ENCODE assay signal across 25 cellular contexts in the genomic region with DNA sequence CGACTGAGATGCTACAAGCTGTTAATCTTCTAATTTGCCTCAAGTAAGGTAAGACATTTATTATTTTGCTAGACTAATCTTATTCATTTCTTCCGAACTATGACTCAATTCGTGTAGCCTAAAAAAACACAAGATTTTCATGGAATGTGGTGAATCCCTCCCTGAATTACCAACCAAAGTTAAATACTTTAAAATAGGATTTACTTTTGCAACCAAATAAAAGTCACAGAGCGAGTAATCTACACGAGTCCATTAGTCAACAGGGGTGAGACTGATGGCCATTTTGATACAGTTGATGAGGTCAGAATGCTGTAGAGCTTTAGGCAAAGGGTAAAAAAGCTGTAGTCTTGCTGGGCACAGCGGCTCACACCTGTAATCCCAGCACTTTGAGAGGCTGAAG. TPM values are rescaled to one million over a fixed set of nuclear protein-coding genes. Genes with fewer than 3 reads are reported as not detected.
"Had no signal": no experiment of that assay in that cellular context is flagged by ENCODE, and none has a peak within 500 bp of the region (broad histone marks: within the 10 kb centered on the region; RNA-seq: fewer than 3 reads in every experiment).

No MANE protein-coding gene starts in this region.

- H3K4me1 Mint-ChIP-seq: activated B cell treated with CpG ODN at 0.5 μM for 24 hours; activated CD4-positive, alpha-beta T cell treated with anti-CD3 and anti-CD28 coated beads for 36 hours; central memory CD8-positive, alpha-beta T cell had no signal

- H3K4me3 ChIP-seq: breast epithelium, left lung, lung, prostate gland, stomach, suprapubic skin, tibial nerve had no signal

- H3K9me3 ChIP-seq: breast epithelium, left lung, prostate gland, stomach, suprapubic skin, tibial nerve had no signal

- H3K4me1 ChIP-seq: breast epithelium, left lung, prostate gland, suprapubic skin had no signal

- H3K36me3 ChIP-seq: breast epithelium, left lung, prostate gland, stomach, suprapubic skin, tibial nerve had no signal

- H3K27ac ChIP-seq: breast epithelium, left lung, prostate gland, suprapubic skin had no signal

- DNase-seq: activated B cell treated with CpG ODN at 0.5 μM for 24 hours; activated CD4-positive, alpha-beta T cell treated with anti-CD3 and anti-CD28 coated beads for 36 hours; activated CD4-positive, alpha-beta T cell treated with anti-CD3 and anti-CD28 coated beads, Interleukin-2, amount 50 U/mL, for 4 hours; activated CD8-positive, alpha-beta memory T cell treated with anti-CD3 and anti-CD28 coated beads for 24 hours; activated CD8-positive, alpha-beta memory T cell treated with anti-CD3 and anti-CD28 coated beads, Interleukin-2, amount 50 U/mL, for 4 hours; activated naive CD4-positive, alpha-beta T cell; activated T-cell treated with anti-CD3 and anti-CD28 coated beads, Interleukin-2, amount 50 U/mL, for 24 hours; amniotic stem cell; effector memory CD4-positive, alpha-beta T cell; foreskin melanocyte; left lung; naive thymus-derived CD4-positive, alpha-beta T cell; right cardiac atrium; stimulated activated CD4-positive, alpha-beta T cell treated with anti-CD3 and anti-CD28 coated beads, Interleukin-12 subunit alpha, Interleukin-12 subunit beta, amount 100 ng/mL, for 4 hours; stimulated activated CD4-positive, alpha-beta T cell treated with anti-CD3 and anti-CD28 coated beads, Interleukin-1b, Interleukin-23, amount 100 ng/mL, for 48 hours; stomach; T-helper 9 cell had no signal

- H3K27me3 ChIP-seq: breast epithelium, left lung, stomach, suprapubic skin, tibial nerve had no signal

- H3K27ac Mint-ChIP-seq: activated B cell treated with CpG ODN at 0.5 μM for 24 hours; activated CD4-positive, alpha-beta T cell treated with anti-CD3 and anti-CD28 coated beads for 36 hours; activated naive CD8-positive, alpha-beta T cell; activated T-cell treated with anti-CD3 and anti-CD28 coated beads, Interleukin-2, amount 50 U/mL, for 24 hours; activated T-helper 2 cell treated with anti-CD3 and anti-CD28 coated beads, Interferon-gamma antibody, Interleukin-2, Interleukin-4, amounts not matched to agents 10 μg/mL and 5 μg/mL and 100 μg/mL, durations not matched to agents 14 hours and 24 hours and 36 hours; naive thymus-derived CD4-positive, alpha-beta T cell had no signal

- H3K27me3 Mint-ChIP-seq: activated CD4-positive, alpha-beta T cell treated with anti-CD3 and anti-CD28 coated beads for 36 hours; activated T-cell treated with anti-CD3 and anti-CD28 coated beads, Interleukin-2, amount 50 U/mL, for 24 hours; central memory CD8-positive, alpha-beta T cell had no signal

- H3K36me3 Mint-ChIP-seq: activated naive CD8-positive, alpha-beta T cell had no signal

- ATAC-seq: activated CD4-positive, alpha-beta T cell treated with anti-CD3 and anti-CD28 coated beads for 36 hours had no signal

- H3K4me3 Mint-ChIP-seq: activated B cell treated with CpG ODN at 0.5 μM for 24 hours; activated CD4-positive, alpha-beta T cell treated with anti-CD3 and anti-CD28 coated beads for 36 hours; activated naive CD8-positive, alpha-beta T cell; activated T-cell treated with anti-CD3 and anti-CD28 coated beads, Interleukin-2, amount 50 U/mL, for 24 hours; central memory CD8-positive, alpha-beta T cell; naive thymus-derived CD4-positive, alpha-beta T cell had no signal

RNA-seq across cellular contexts. Expression of gene BNC2, which starts 13.1 kb away (rescaled TPM):
- total RNA-seq: activated B cell treated with CpG ODN at 0.5 μM for 24 hours; activated CD4-positive, alpha-beta T cell treated with anti-CD3 and anti-CD28 coated beads for 36 hours; activated T-helper 2 cell treated with anti-CD3 and anti-CD28 coated beads, Interferon-gamma antibody, Interleukin-2, Interleukin-4, amounts not matched to agents 10 μg/mL and 5 μg/mL and 100 μg/mL, durations not matched to agents 14 hours and 24 hours and 36 hours had no signal
